ENCODE assay signal across 10 cellular contexts in genomic region chr12:53617700-53618099, GRCh38. TPM values are rescaled to one million over a fixed set of nuclear protein-coding genes. Genes with fewer than 3 reads are reported as not detected.
DNase-seq lines count a peak whose midpoint lies in the region; ATAC-seq and TF ChIP-seq lines count a peak whose summit lies in the region.
"Had no signal": no experiment of that assay in that cellular context is flagged by ENCODE, and none has a peak within 500 bp of the region (broad histone marks: within the 10 kb centered on the region; RNA-seq: fewer than 3 reads in every experiment).

No MANE protein-coding gene starts in this region.

- H3K27me3 ChIP-seq in BLaER1 (no peaks in the 10 kb centered on the region), breast epithelium (no peaks in the 10 kb centered on the region), neutrophil (no peaks in the 10 kb centered on the region)
- H3K27me3 ChIP-seq: neural progenitor cell had no signal

- no peak for TF ChIP-seq POLR2A in breast epithelium (IDR thresholded peaks at IDR 0.05)

- H3K36me3 ChIP-seq in BLaER1 (peaks cover 15% of the 10 kb centered on the region), KOPT-K1 (ENCODE audit: insufficient read depth, low read length) (peaks cover 12% of the 10 kb centered on the region; the same call in 1 of the 2 replicates), breast epithelium (no peaks in the 10 kb centered on the region), neutrophil (peaks cover 16% of the 10 kb centered on the region)
- H3K36me3 ChIP-seq: neural progenitor cell had no signal

- no peak for ATAC-seq in GM21381 (IDR thresholded peaks at IDR 0.05; ENCODE audit: unreplicated experiment)
- ATAC-seq in HG02678 (IDR thresholded peaks at IDR 0.05; ENCODE audit: unreplicated experiment): no peak

- no peak for TF ChIP-seq CTCF in breast epithelium (IDR thresholded peaks at IDR 0.05)
- TF ChIP-seq CTCF in neutrophil (IDR thresholded peaks at IDR 0.05): no peak

- H3K27ac ChIP-seq in BLaER1 (peak overlapping the region; percentile 80), KOPT-K1 (ENCODE audit: low read depth, low read length, poor library complexity, severe bottlenecking) (peak overlapping the region; percentile 57), breast epithelium (peak overlapping the region in 1 of 2 donors; percentile 26), neutrophil (peak overlapping the region; percentile 87)
- H3K27ac ChIP-seq: neural progenitor cell had no signal

- H4K20me1 ChIP-seq in BLaER1: no peaks in the 10 kb centered on the region

- H3K4me3 ChIP-seq in BLaER1 (peak overlapping the region; percentile 59), breast epithelium (peak overlapping the region; percentile 27 to 52 (median 30)), neutrophil (ENCODE audit: low read depth in 1 of 2, low read length in 1 of 2) (peak overlapping the region; percentile 50 to 55)
- H3K4me3 ChIP-seq: neural progenitor cell had no signal

- peak overlapping the region; percentile 55 for H3K9ac ChIP-seq in BLaER1
- H3K9ac ChIP-seq: neural progenitor cell had no signal

- peak overlapping the region; percentile 83 for H3K4me2 ChIP-seq in BLaER1
- H3K4me2 ChIP-seq: neural progenitor cell had no signal

- H3K9me3 ChIP-seq in BLaER1: no peaks in the 10 kb centered on the region
- no peaks in the 10 kb centered on the region for H3K9me3 ChIP-seq in KOPT-K1 (ENCODE audit: insufficient read depth, low read length, poor library complexity, severe bottlenecking)
- no peaks in the 10 kb centered on the region for H3K9me3 ChIP-seq in breast epithelium
- no peaks in the 10 kb centered on the region for H3K9me3 ChIP-seq in neutrophil

- intact Hi-C loops in breast epithelium (cut with DNase I; ENCODE audit: low total_unique reads): loop anchor here (10.0 kb wide), 1 partner anchor 53 kb away; no protein-coding TSS in a partner anchor

- peaks cover 84% of the 10 kb centered on the region for H3K4me1 ChIP-seq in BLaER1
- H3K4me1 ChIP-seq in breast epithelium: no peaks in the 10 kb centered on the region
- peaks cover 36 to 39% of the 10 kb centered on the region in 2 experiments for H3K4me1 ChIP-seq in neutrophil (ENCODE audit: control insufficient read depth in 1 of 2, insufficient read depth in 1 of 2, low read depth in 1 of 2, low read length in 1 of 2)
- H3K4me1 ChIP-seq: neural progenitor cell had no signal

- DNase-seq in breast epithelium (ENCODE audit: low spot score in 2 of 2) (no peak), SW 1271 (lab: John Stamatoyannopoulos, UW) (no peak), DMS53 treated with DMSO at 0.1 percent for 48 hours (lab: John Stamatoyannopoulos, UW; ENCODE audit: unreplicated experiment) (no peak)
- DNase-seq: NCI-H82 had no signal

RNA-seq across cellular contexts. Expression of gene ATF7, which starts 8.5 kb away (rescaled TPM):
- 10 to 100 TPM; 31.4 to 34.1 (median 33.4) TPM for total RNA-seq in breast epithelium

RNA-seq across cellular contexts. Expression of gene ATP5MC2, which starts 58.2 kb away (rescaled TPM):
- 100 to 1,000 TPM; 286 to 394 (median 306) TPM for total RNA-seq in breast epithelium
